10 cellular contexts compared by ENCODE assay signal in genomic region chr6:108837236-108837971, GRCh38. TPM values are rescaled to one million over a fixed set of nuclear protein-coding genes. Genes with fewer than 3 reads are reported as not detected.
DNase-seq lines count a peak whose midpoint lies in the region; ATAC-seq and TF ChIP-seq lines count a peak whose summit lies in the region.
"Had no signal": no experiment of that assay in that cellular context is flagged by ENCODE, and none has a peak within 500 bp of the region (broad histone marks: within the 10 kb centered on the region; RNA-seq: fewer than 3 reads in every experiment).

No MANE protein-coding gene starts in this region.

- intact Hi-C loops in Calu3 (cut with micrococcal nuclease; ENCODE audit: unreplicated experiment) (loop anchor here (5.0 kb wide), 1 partner anchor 55 kb away; no protein-coding TSS in a partner anchor), head of caudate nucleus (cut with DNase I) (loop anchor here (5.0 kb wide), 1 partner anchor 295 kb away; no protein-coding TSS in a partner anchor)

- no peak for TF ChIP-seq CTCF in Calu3 (IDR thresholded peaks at IDR 0.05; ENCODE audit: unreplicated experiment)

- peak overlapping the region; percentile 65 for H3K4me3 Mint-ChIP-seq in activated naive CD8-positive, alpha-beta T cell treated with anti-CD3 and anti-CD28 coated beads, Interleukin-2, amount 10 ng/mL, durations not matched to agents 7 days and 5 days
- peak overlapping the region in 6 of 8 donors; percentile 17 to 77 (median 46) for H3K4me3 Mint-ChIP-seq in naive B cell
- no peak overlapping the region for H3K4me3 Mint-ChIP-seq in Calu3 (ENCODE audit: low read depth, unreplicated experiment)

- H3K27me3 Mint-ChIP-seq in activated naive CD8-positive, alpha-beta T cell treated with anti-CD3 and anti-CD28 coated beads, Interleukin-2, amount 10 ng/mL, durations not matched to agents 7 days and 5 days: peaks cover 2% of the 10 kb centered on the region
- H3K27me3 Mint-ChIP-seq in naive B cell (peaks cover 19 to 32% (median 26%) of the 10 kb centered on the region in 3 donors), Calu3 (ENCODE audit: unreplicated experiment) (no peaks in the 10 kb centered on the region)

- POLR2A ChIA-PET in activated naive CD8-positive, alpha-beta T cell treated with anti-CD3 and anti-CD28 coated beads, Interleukin-2, amount 10 ng/mL, durations not matched to agents 7 days and 5 days (lab: Charles Lee): interaction anchor here (0.6 to 1.6 kb wide), 2 partner anchors 10 to 70 kb away, joined by 3 to 10 read pairs; partner anchors contain the start of gene ARMC2

- peak; percentile 57 for ATAC-seq in activated naive CD8-positive, alpha-beta T cell treated with anti-CD3 and anti-CD28 coated beads, Interleukin-2, amount 10 ng/mL, durations not matched to agents 7 days and 5 days (ENCODE audit: low read depth)
- peak; percentile 66 for ATAC-seq in naive B cell (ENCODE audit: low read depth in 2 of 2)
- ATAC-seq in HG03439 (IDR thresholded peaks at IDR 0.05; ENCODE audit: unreplicated experiment): no peak
- ATAC-seq in HG02981 (IDR thresholded peaks at IDR 0.05; ENCODE audit: unreplicated experiment): no peak
- ATAC-seq: psoas muscle had no signal

- peaks cover 32% of the 10 kb centered on the region for H3K4me1 Mint-ChIP-seq in activated naive CD8-positive, alpha-beta T cell treated with anti-CD3 and anti-CD28 coated beads, Interleukin-2, amount 10 ng/mL, durations not matched to agents 7 days and 5 days
- H3K4me1 Mint-ChIP-seq in naive B cell (peaks cover 17 to 24% (median 19%) of the 10 kb centered on the region in 3 donors), Calu3 (ENCODE audit: low read depth, unreplicated experiment) (peaks cover 8% of the 10 kb centered on the region)

- CTCF ChIA-PET in Calu3 (lab: Charles Lee): interaction anchor here (0.7 to 2.6 kb wide), 5 partner anchors 10 to 296 kb away, joined by 3 to 16 read pairs (median 4); partner anchors contain the start of gene ARMC2

- H3K9me3 ChIP-seq in ES-I3 (ENCODE audit: control insufficient read depth, insufficient read depth, low read length): no peaks in the 10 kb centered on the region
- H3K9me3 ChIP-seq: psoas muscle had no signal

- peak overlapping the region; percentile 34; the same call in 1 of the 2 replicates for H3K9ac ChIP-seq in ES-I3 (ENCODE audit: low read depth, low read length)

- no peaks in the 10 kb centered on the region for H3K36me3 ChIP-seq in ES-I3 (ENCODE audit: insufficient read depth, low read length)

- H3K36me3 Mint-ChIP-seq in activated naive CD8-positive, alpha-beta T cell treated with anti-CD3 and anti-CD28 coated beads, Interleukin-2, amount 10 ng/mL, durations not matched to agents 7 days and 5 days: no peaks in the 10 kb centered on the region
- H3K36me3 Mint-ChIP-seq in naive B cell (no peaks in the 10 kb centered on the region), Calu3 (ENCODE audit: insufficient read depth, unreplicated experiment) (no peaks in the 10 kb centered on the region)

- H3K9me3 Mint-ChIP-seq in activated naive CD8-positive, alpha-beta T cell treated with anti-CD3 and anti-CD28 coated beads, Interleukin-2, amount 10 ng/mL, durations not matched to agents 7 days and 5 days: no peaks in the 10 kb centered on the region
- no peaks in the 10 kb centered on the region for H3K9me3 Mint-ChIP-seq in naive B cell
- no peaks in the 10 kb centered on the region for H3K9me3 Mint-ChIP-seq in Calu3 (ENCODE audit: low read depth, unreplicated experiment)

- H3K4me1 ChIP-seq in ES-I3 (ENCODE audit: insufficient read depth, low read length): peaks cover 7% of the 10 kb centered on the region
- H3K4me1 ChIP-seq: psoas muscle had no signal

- H3K27ac Mint-ChIP-seq in activated naive CD8-positive, alpha-beta T cell treated with anti-CD3 and anti-CD28 coated beads, Interleukin-2, amount 10 ng/mL, durations not matched to agents 7 days and 5 days: peak overlapping the region; percentile 70
- peak overlapping the region in 1 of 6 donors; percentile 9 for H3K27ac Mint-ChIP-seq in naive B cell
- H3K27ac Mint-ChIP-seq in Calu3 (ENCODE audit: unreplicated experiment): no peak overlapping the region

- DNase-seq in NAMALWA (ENCODE audit: low spot score) (peak; percentile 51), naive B cell (peak; percentile 52), Calu3 (no peak), head of caudate nucleus (no peak)
- no peak for DNase-seq in activated naive CD8-positive, alpha-beta T cell treated with anti-CD3 and anti-CD28 coated beads, Interleukin-2, amount 10 ng/mL, durations not matched to agents 7 days and 5 days
- DNase-seq: activated effector memory CD4-positive, alpha-beta T cell treated with Interleukin-2 at 50 U/mL for 16 hours; psoas muscle had no signal

- BruUV-seq in Calu3 (replicated peaks; lab: Mats Ljungman, UMichigan): no TSS peak

RNA-seq across cellular contexts. Expression of gene ARMC2, which starts 10.8 kb away (rescaled TPM):
- 10 to 100 TPM; 12.2 to 15.3 TPM for total RNA-seq in activated naive CD8-positive, alpha-beta T cell treated with anti-CD3 and anti-CD28 coated beads, Interleukin-2, amount 10 ng/mL, durations not matched to agents 7 days and 5 days
- polyA plus RNA-seq in naive B cell (ENCODE audit: low read depth in 6 of 6): 1 to 10 TPM; 3.4 to 4.9 (median 4.4) TPM
- 4.5 and 7.1 TPM in 2 replicates for total RNA-seq in Calu3 (2022)

Comparison
In these comparisons a context has a peak if more than half of its experiments do, and no peak if none do; other contexts are left out.
1. DNase-seq: peak in NAMALWA (single experiment) and naive B cell (single experiment); none in activated naive CD8-positive, alpha-beta T cell treated with anti-CD3 and anti-CD28 coated beads, Interleukin-2, amount 10 ng/mL, durations not matched to agents 7 days and 5 days (single experiment), Calu3 (single experiment) and head of caudate nucleus (0 of 42).
2. ATAC-seq: peak in activated naive CD8-positive, alpha-beta T cell treated with anti-CD3 and anti-CD28 coated beads, Interleukin-2, amount 10 ng/mL, durations not matched to agents 7 days and 5 days (single experiment) and naive B cell (2 of 2); none in HG03439 (single experiment) and HG02981 (single experiment).